In the genomic region with DNA sequence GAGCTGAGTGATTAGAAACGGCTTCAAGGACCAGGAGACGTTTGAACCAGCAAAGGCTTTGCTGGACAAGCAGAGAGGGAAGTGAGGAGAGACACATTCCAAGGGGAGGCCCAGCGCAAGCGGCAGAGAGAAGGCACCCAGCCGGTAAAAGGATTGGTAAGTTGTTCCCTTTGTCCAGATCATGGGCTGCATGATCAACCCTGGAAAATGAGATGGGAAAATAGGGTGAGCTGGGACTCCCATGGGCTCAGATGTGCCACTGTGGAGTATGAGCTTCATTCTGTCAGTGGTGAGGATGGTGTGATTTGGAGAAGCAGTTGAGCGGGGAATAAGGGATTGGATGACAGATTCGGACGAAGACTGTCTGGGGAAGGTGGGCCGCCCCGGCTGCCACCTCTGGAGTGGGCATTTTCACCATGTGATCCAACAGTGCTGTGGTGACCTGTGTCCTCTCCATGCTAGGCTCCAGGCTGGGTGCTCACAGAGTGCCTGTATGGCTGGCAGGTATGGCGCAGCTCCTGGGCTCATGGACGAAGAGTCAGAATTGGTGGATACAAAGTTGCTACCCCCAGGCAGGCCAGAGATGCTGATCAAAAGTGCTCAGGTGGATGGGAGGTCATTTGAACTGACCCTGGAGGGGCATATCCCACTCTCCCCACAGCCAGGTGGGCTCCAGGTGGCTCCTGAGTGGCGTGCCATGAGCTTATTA, we compare ENCODE assay signal across 17 cellular contexts.
"Had no signal": no experiment of that assay in that cellular context is flagged by ENCODE, and none has a peak within 500 bp of the region (broad histone marks: within the 10 kb centered on the region; RNA-seq: fewer than 3 reads in every experiment).

No MANE protein-coding gene starts in this region.

- DNase-seq: activated CD4-positive, alpha-beta T cell treated with anti-CD3 and anti-CD28 coated beads, Interleukin-2, amount 10 ng/mL, durations not matched to agents 7 days and 5 days; activated CD8-positive, alpha-beta memory T cell treated with anti-CD3 and anti-CD28 coated beads, Interleukin-2, amount 50 U/mL, for 48 hours; activated naive CD4-positive, alpha-beta T cell; activated naive CD8-positive, alpha-beta T cell treated with anti-CD3 and anti-CD28 coated beads for 36 hours; activated T-cell treated with anti-CD3 and anti-CD28 coated beads, Interleukin-2, amount 50 U/mL, for 4 hours; foreskin fibroblast; kidney; mammary epithelial cell; spleen; stimulated activated CD4-positive, alpha-beta T cell treated with anti-CD3 and anti-CD28 coated beads, Interleukin-4, amount 100 ng/mL, for 1 hour; stimulated activated naive CD4-positive, alpha-beta T cell; upper lobe of left lung had no signal

- H3K4me1 ChIP-seq: breast epithelium, spleen, upper lobe of left lung had no signal

- H3K36me3 ChIP-seq: breast epithelium, spleen, thoracic aorta, upper lobe of left lung had no signal

- H3K27ac ChIP-seq: breast epithelium, SK-N-MC, spleen, thoracic aorta, upper lobe of left lung had no signal

- ATAC-seq: activated T-cell treated with anti-CD3 and anti-CD28 coated beads, Interleukin-2, amount 50 U/mL, for 4 hours had no signal

- H3K27me3 ChIP-seq: breast epithelium, upper lobe of left lung had no signal

- H3K4me3 ChIP-seq: breast epithelium, SK-N-MC, spleen, thoracic aorta, upper lobe of left lung had no signal

- FAIRE-seq: colon, endometrium, kidney had no signal

- H3K9me3 ChIP-seq: thoracic aorta, upper lobe of left lung had no signal
